In the genomic region with DNA sequence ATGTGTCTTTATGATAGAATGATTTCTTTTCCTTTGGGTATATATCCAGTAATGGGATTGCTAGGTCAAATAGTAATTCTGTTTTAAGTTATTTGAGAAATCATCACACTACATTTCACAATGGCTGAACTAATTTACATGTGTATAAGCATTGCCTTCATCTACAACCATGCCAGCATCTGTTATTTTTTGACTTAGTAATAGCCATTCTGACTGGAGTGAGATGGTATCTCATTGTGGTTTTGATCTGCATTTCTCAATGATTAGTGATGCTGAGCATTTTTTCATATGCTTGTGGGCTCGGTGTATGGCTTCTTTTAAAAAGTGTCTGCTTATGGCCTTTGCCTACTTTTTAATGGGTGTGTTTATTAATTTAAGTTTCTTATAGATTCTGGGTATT, we compare ENCODE assay signal across 20 cellular contexts.
A peak's percentile ranks its signal among the peaks of the same experiment; 100 is the strongest.
DNase-seq lines count a peak whose midpoint lies in the region; ATAC-seq and TF ChIP-seq lines count a peak whose summit lies in the region.
"Had no signal": no experiment of that assay in that cellular context is flagged by ENCODE, and none has a peak within 500 bp of the region (broad histone marks: within the 10 kb centered on the region; RNA-seq: fewer than 3 reads in every experiment).

No MANE protein-coding gene starts in this region.

- H3K36me3 ChIP-seq in PC-3 (ENCODE audit: low read depth, low read length), result no peaks in the 10 kb centered on the region

- no peak overlapping the region for H3K4me3 ChIP-seq in PC-3 (ENCODE audit: low read length)
- H3K4me3 ChIP-seq: K562 had no signal

- no peak overlapping the region for H3K4me3 Mint-ChIP-seq in stimulated activated naive CD8-positive, alpha-beta T cell treated with anti-CD3 and anti-CD28 coated beads, Interleukin-15, amount 100 ng/mL, for 72 hours
- H3K4me3 Mint-ChIP-seq: activated CD4-positive, alpha-beta memory T cell treated with anti-CD3 and anti-CD28 coated beads for 36 hours; activated naive CD8-positive, alpha-beta T cell treated with anti-CD3 and anti-CD28 coated beads for 36 hours; endodermal cell had no signal

- H2AFZ ChIP-seq in PC-3 (ENCODE audit: low read length), result no peak overlapping the region

- CTCF ChIA-PET in PC-3 (lab: Charles Lee), result no interaction called here

- no peak overlapping the region for H3K27ac Mint-ChIP-seq in stimulated activated naive CD8-positive, alpha-beta T cell treated with anti-CD3 and anti-CD28 coated beads, Interleukin-15, amount 100 ng/mL, for 72 hours
- H3K27ac Mint-ChIP-seq: activated CD4-positive, alpha-beta memory T cell treated with anti-CD3 and anti-CD28 coated beads for 36 hours; activated naive CD8-positive, alpha-beta T cell treated with anti-CD3 and anti-CD28 coated beads for 36 hours; endodermal cell had no signal

- no TSS peak for BruUV-seq in PC-3 (replicated peaks; lab: Mats Ljungman, UMichigan)

- peaks cover 10% of the 10 kb centered on the region for H3K4me1 ChIP-seq in PC-3 (ENCODE audit: insufficient read depth, low read length)
- H3K4me1 ChIP-seq: Caco-2 had no signal

- H3K4me1 Mint-ChIP-seq in stimulated activated naive CD8-positive, alpha-beta T cell treated with anti-CD3 and anti-CD28 coated beads, Interleukin-15, amount 100 ng/mL, for 72 hours, result no peaks in the 10 kb centered on the region
- H3K4me1 Mint-ChIP-seq: activated naive CD8-positive, alpha-beta T cell treated with anti-CD3 and anti-CD28 coated beads for 36 hours; endodermal cell had no signal

- H3K9me3 Mint-ChIP-seq in stimulated activated naive CD8-positive, alpha-beta T cell treated with anti-CD3 and anti-CD28 coated beads, Interleukin-15, amount 100 ng/mL, for 72 hours, result no peaks in the 10 kb centered on the region
- H3K9me3 Mint-ChIP-seq: activated CD4-positive, alpha-beta memory T cell treated with anti-CD3 and anti-CD28 coated beads for 36 hours had no signal

- peak; percentile 62 for ATAC-seq in PC-3
- ATAC-seq in HG03460 (IDR thresholded peaks at IDR 0.05; ENCODE audit: unreplicated experiment), result no peak
- ATAC-seq in stimulated activated naive CD8-positive, alpha-beta T cell treated with anti-CD3 and anti-CD28 coated beads, Interleukin-15, amount 100 ng/mL, for 72 hours, result no peak
- ATAC-seq: K562 had no signal

- H3K79me2 ChIP-seq in PC-3 (ENCODE audit: low read length), result no peaks in the 10 kb centered on the region

- no peak overlapping the region for H3K4me2 ChIP-seq in PC-3 (ENCODE audit: low read length)

- H3K9me3 ChIP-seq in PC-3 (ENCODE audit: low read length), result no peaks in the 10 kb centered on the region
- H3K9me3 ChIP-seq: Caco-2 had no signal

- no peak overlapping the region for H3K9ac ChIP-seq in PC-3 (ENCODE audit: low read length)

- H3K27me3 ChIP-seq in PC-3 (ENCODE audit: low read length), result no peaks in the 10 kb centered on the region

- no peaks in the 10 kb centered on the region for H3F3A ChIP-seq in PC-3 (ENCODE audit: low read length, unreplicated experiment)

- no peaks in the 10 kb centered on the region for H3K27me3 Mint-ChIP-seq in stimulated activated naive CD8-positive, alpha-beta T cell treated with anti-CD3 and anti-CD28 coated beads, Interleukin-15, amount 100 ng/mL, for 72 hours
- H3K27me3 Mint-ChIP-seq: activated CD4-positive, alpha-beta memory T cell treated with anti-CD3 and anti-CD28 coated beads for 36 hours had no signal

- POLR2A ChIA-PET in PC-3 (lab: Charles Lee; ENCODE audit: unreplicated experiment), result no interaction called here

- intact Hi-C loops in PC-3 (cut with micrococcal nuclease), result no loop called here
- intact Hi-C loops in posterior cingulate gyrus (cut with DNase I), result no loop called here

- H3K27ac ChIP-seq in PC-3 (ENCODE audit: low read length), result no peak overlapping the region
- H3K27ac ChIP-seq: VCaP had no signal

- TF ChIP-seq CTCF in PC-3 (conservative IDR thresholded peaks at IDR 0.05; ENCODE audit: low read depth, low read length), result no peak

- DNase-seq in EH (ENCODE audit: low read depth) (peak; percentile 97), PC-3 (peak; percentile 68), dedifferentiated amniotic fluid mesenchymal stem cell (ENCODE audit: extremely low spot score) (peak; percentile 86), kidney glomerular epithelial cell (lab: John Stamatoyannopoulos, UW) (peak; percentile 29), NCI-H146 (lab: John Stamatoyannopoulos, UW) (no peak), posterior cingulate gyrus (no peak)
- no peak for DNase-seq in stimulated activated naive CD8-positive, alpha-beta T cell treated with anti-CD3 and anti-CD28 coated beads, Interleukin-15, amount 100 ng/mL, for 72 hours
- DNase-seq: activated CD4-positive, alpha-beta memory T cell treated with anti-CD3 and anti-CD28 coated beads for 36 hours; activated naive CD8-positive, alpha-beta T cell treated with anti-CD3 and anti-CD28 coated beads for 36 hours; activated T-cell treated with anti-CD3 and anti-CD28 coated beads, Interleukin-2, amount 50 U/mL, for 48 hours; AML-193; Caco-2; cerebellar nuclear complex; endodermal cell; head of caudate nucleus; NCI-H1092; retina had no signal

- no peaks in the 10 kb centered on the region for H4K20me1 ChIP-seq in PC-3 (ENCODE audit: low read length)

- H3K9me2 ChIP-seq in PC-3 (replicated peaks; ENCODE audit: low read length), result no peaks in the 10 kb centered on the region

Comparison
In these comparisons a context has a peak if more than half of its experiments do, and no peak if none do; other contexts are left out.
1. DNase-seq: peak in EH (single experiment), PC-3 (single experiment), dedifferentiated amniotic fluid mesenchymal stem cell (single experiment) and kidney glomerular epithelial cell (single experiment); none in NCI-H146 (single experiment), posterior cingulate gyrus (0 of 10) and stimulated activated naive CD8-positive, alpha-beta T cell treated with anti-CD3 and anti-CD28 coated beads, Interleukin-15, amount 100 ng/mL, for 72 hours (0 of 2).